In genomic region chr11:44608654-44609027, GRCh38 we compare ENCODE assay signal across 12 cellular contexts. TPM values are rescaled to one million over a fixed set of nuclear protein-coding genes. Genes with fewer than 3 reads are reported as not detected.
DNase-seq lines count a peak whose midpoint lies in the region; ATAC-seq, FAIRE-seq and TF ChIP-seq lines count a peak whose summit lies in the region.
"Had no signal": no experiment of that assay in that cellular context is flagged by ENCODE, and none has a peak within 500 bp of the region (broad histone marks: within the 10 kb centered on the region; RNA-seq: fewer than 3 reads in every experiment).

No MANE protein-coding gene starts in this region.

- ATAC-seq in GM18517 (IDR thresholded peaks at IDR 0.05; ENCODE audit: unreplicated experiment) (peak; percentile 37), HG02610 (IDR thresholded peaks at IDR 0.05; ENCODE audit: unreplicated experiment) (no peak), pancreas (no peak)
- ATAC-seq: left lobe of liver had no signal

- H3K4me1 Mint-ChIP-seq in osteocyte (ENCODE audit: unreplicated experiment) = peaks cover 27% of the 10 kb centered on the region

- DNase-seq in hepatocyte (ENCODE audit: low spot score) (no peak), osteocyte (ENCODE audit: extremely low spot score, unreplicated experiment) (no peak), NCI-H510A (lab: John Stamatoyannopoulos, UW) (no peak), pancreas (no peak)
- DNase-seq: Right ventricle myocardium superior had no signal

- H3F3A ChIP-seq in OCI-LY1 (ENCODE audit: insufficient read depth, low read length) = no peaks in the 10 kb centered on the region

- H3K27ac ChIP-seq in BLaER1 treated with 17β-estradiol and CSF1 and Interleukin-3, amounts not matched to agents 10 nM and 100 nM = peak overlapping the region in 8 of 11 experiments; percentile 40 to 76 (median 64); a peak in 14 of 22 replicates
- H3K27ac ChIP-seq in OCI-LY1 (ENCODE audit: low read depth, low read length, poor library complexity, severe bottlenecking) (peak overlapping the region; percentile 96), hepatocyte (peak overlapping the region; percentile 53), pancreas (no peak overlapping the region)
- H3K27ac ChIP-seq: cardiac muscle cell had no signal

- H3K4me3 Mint-ChIP-seq in osteocyte (ENCODE audit: unreplicated experiment) = no peak overlapping the region

- H3K79me2 ChIP-seq in OCI-LY1 (ENCODE audit: insufficient read depth, low read length) (no peaks in the 10 kb centered on the region), hepatocyte (no peaks in the 10 kb centered on the region)

- H3K36me3 ChIP-seq in BLaER1 treated with 17β-estradiol and CSF1 and Interleukin-3, amounts not matched to agents 10 nM and 100 nM = peaks cover 0 to 25% (median 16%) of the 10 kb centered on the region in 11 experiments; a peak in 15 of 22 replicates
- H3K36me3 ChIP-seq in OCI-LY1 (ENCODE audit: insufficient read depth, low read length) (peaks cover 35% of the 10 kb centered on the region), hepatocyte (replicated peaks; ENCODE audit: insufficient read depth, low read depth) (no peaks in the 10 kb centered on the region), pancreas (peaks cover 0 to 4% (median 0%) of the 10 kb centered on the region in 3 donors)
- H3K36me3 ChIP-seq: cardiac muscle cell had no signal

- H3K9me2 ChIP-seq in OCI-LY1 (ENCODE audit: low read depth, low read length) (no peaks in the 10 kb centered on the region), hepatocyte (replicated peaks; ENCODE audit: insufficient read depth) (no peaks in the 10 kb centered on the region)

- H3K4me1 ChIP-seq in BLaER1 treated with 17β-estradiol and CSF1 and Interleukin-3, amounts not matched to agents 10 nM and 100 nM = peaks cover 56 to 98% (median 88%) of the 10 kb centered on the region in 10 experiments
- H3K4me1 ChIP-seq in OCI-LY1 (ENCODE audit: insufficient read depth, low read length, severe bottlenecking) (peaks cover 97% of the 10 kb centered on the region), hepatocyte (ENCODE audit: insufficient read depth) (peaks cover 18% of the 10 kb centered on the region), pancreas (no peaks in the 10 kb centered on the region)

- H3K36me3 Mint-ChIP-seq in osteocyte (ENCODE audit: unreplicated experiment) = peaks cover 2% of the 10 kb centered on the region

- intact Hi-C loops in pancreas (cut with DNase I) = no loop called here

- H3K4me3 ChIP-seq in BLaER1 treated with 17β-estradiol and CSF1 and Interleukin-3, amounts not matched to agents 10 nM and 100 nM = peak overlapping the region in 4 of 10 experiments; percentile 4 to 28 (median 20); a peak in 2 of 20 replicates
- peak overlapping the region; percentile 46 for H3K4me3 ChIP-seq in OCI-LY1 (ENCODE audit: low read depth, low read length, poor library complexity, severe bottlenecking)
- no peak overlapping the region for H3K4me3 ChIP-seq in hepatocyte
- H3K4me3 ChIP-seq in pancreas = no peak overlapping the region
- H3K4me3 ChIP-seq: cardiac muscle cell had no signal

- WGBS in hepatocyte (ENCODE audit: low lambda C conversion rate, missing lambda C conversion rate) = 66% methylated on average over 9 of the region's 9 CpGs
- 91 to 92% methylated on average over 9 of the region's 9 CpGs for WGBS in pancreas, 2 donors

- peaks cover 0 to 15% (median 6%) of the 10 kb centered on the region in 11 experiments; a peak in 6 of 22 replicates for H4K20me1 ChIP-seq in BLaER1 treated with 17β-estradiol and CSF1 and Interleukin-3, amounts not matched to agents 10 nM and 100 nM
- H4K20me1 ChIP-seq in OCI-LY1 (ENCODE audit: insufficient read depth, low read length) (no peaks in the 10 kb centered on the region), hepatocyte (ENCODE audit: insufficient read depth, poor library complexity, severe bottlenecking) (no peaks in the 10 kb centered on the region)

- no peaks in the 10 kb centered on the region for H3K9me3 Mint-ChIP-seq in osteocyte (ENCODE audit: unreplicated experiment)

- H2AFZ ChIP-seq in OCI-LY1 (ENCODE audit: low read length) (no peak overlapping the region), hepatocyte (no peak overlapping the region)

- peaks cover 0 to 5% (median 0%) of the 10 kb centered on the region in 11 experiments; a peak in 1 of 22 replicates for H3K27me3 ChIP-seq in BLaER1 treated with 17β-estradiol and CSF1 and Interleukin-3, amounts not matched to agents 10 nM and 100 nM
- H3K27me3 ChIP-seq in OCI-LY1 (ENCODE audit: insufficient read depth, low read length) (no peaks in the 10 kb centered on the region), hepatocyte (no peaks in the 10 kb centered on the region), pancreas (no peaks in the 10 kb centered on the region)
- H3K27me3 ChIP-seq: cardiac muscle cell had no signal

- TF ChIP-seq CTCF in OCI-LY1 (IDR thresholded peaks at IDR 0.05; ENCODE audit: low read length) (no peak), hepatocyte (IDR thresholded peaks at IDR 0.05; ENCODE audit: poor library complexity) (no peak), osteocyte (IDR thresholded peaks at IDR 0.05) (no peak), pancreas (IDR thresholded peaks at IDR 0.05) (no peak)

- H3K27ac Mint-ChIP-seq in osteocyte (ENCODE audit: unreplicated experiment) = no peak overlapping the region

- no peak for FAIRE-seq in pancreas (lab: Jason Lieb, UNC)
- FAIRE-seq: H54 had no signal

- no peaks in the 10 kb centered on the region for H3K27me3 Mint-ChIP-seq in osteocyte (ENCODE audit: unreplicated experiment)

- no peaks in the 10 kb centered on the region for H3K9me3 ChIP-seq in BLaER1 treated with 17β-estradiol and CSF1 and Interleukin-3, amounts not matched to agents 10 nM and 100 nM (replicated peaks in 1 of 11)
- no peaks in the 10 kb centered on the region for H3K9me3 ChIP-seq in OCI-LY1 (ENCODE audit: low read length)
- H3K9me3 ChIP-seq in hepatocyte (ENCODE audit: low read depth) = no peaks in the 10 kb centered on the region
- no peaks in the 10 kb centered on the region for H3K9me3 ChIP-seq in pancreas

- peak overlapping the region; percentile 67 to 96 (median 87) for H3K4me2 ChIP-seq in BLaER1 treated with 17β-estradiol and CSF1 and Interleukin-3, amounts not matched to agents 10 nM and 100 nM
- H3K4me2 ChIP-seq in OCI-LY1 (ENCODE audit: low read length) (peak overlapping the region; percentile 64), hepatocyte (no peak overlapping the region)

- peak overlapping the region in 6 of 11 experiments; percentile 7 to 62 (median 56); a peak in 11 of 22 replicates for H3K9ac ChIP-seq in BLaER1 treated with 17β-estradiol and CSF1 and Interleukin-3, amounts not matched to agents 10 nM and 100 nM
- H3K9ac ChIP-seq in OCI-LY1 (ENCODE audit: low read length) = peak overlapping the region; percentile 49; the same call in 1 of the 2 replicates

RNA-seq across cellular contexts. Expression of gene CD82, which starts 43.2 kb away (rescaled TPM):
- total RNA-seq in hepatocyte = 32.8 and 38.7 TPM in 2 replicates
- 157 and 202 TPM in 2 replicates for polyA plus RNA-seq in hepatocyte
- 29.5 and 34.6 TPM in 2 replicates for total RNA-seq in osteocyte
- 10 to 100 TPM; 26.5 to 45.6 (median 32.5) TPM for total RNA-seq in pancreas
- polyA plus RNA-seq in pancreas = 10 to 100 TPM; 29.1 to 64.6 TPM

Comparison
In these comparisons a context has a peak if more than half of its experiments do, and no peak if none do; other contexts are left out.
1. H3K27ac ChIP-seq: peak in BLaER1 treated with 17β-estradiol and CSF1 and Interleukin-3, amounts not matched to agents 10 nM and 100 nM (8 of 11), OCI-LY1 (single experiment) and hepatocyte (single experiment); none in pancreas (0 of 4).